ENCODE assay signal across 8 cellular contexts in the genomic region with DNA sequence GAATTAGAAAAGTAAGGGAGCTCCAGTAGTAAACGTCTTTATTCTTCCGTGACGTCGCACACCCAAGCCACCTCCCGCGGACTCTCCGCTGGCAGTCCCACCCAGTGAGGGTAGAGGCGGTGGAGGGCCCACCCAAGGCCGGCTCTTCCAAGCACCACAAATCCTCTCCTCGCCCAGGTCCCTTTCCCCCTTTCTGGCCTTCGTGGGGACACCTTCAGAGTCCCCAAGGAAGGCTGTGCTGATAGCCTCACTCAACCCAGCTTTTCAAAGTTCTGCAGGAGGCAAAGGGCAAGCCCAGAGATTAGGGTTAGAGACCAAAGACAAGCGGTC. TPM values are rescaled to one million over a fixed set of nuclear protein-coding genes. Genes with fewer than 3 reads are reported as not detected.
DNase-seq lines count a peak whose midpoint lies in the region; ATAC-seq and TF ChIP-seq lines count a peak whose summit lies in the region.

No MANE protein-coding gene starts in this region.

- H3K4me1 Mint-ChIP-seq in natural killer cell: peaks cover 18 to 32% of the 10 kb centered on the region in 2 donors

- H3K27ac Mint-ChIP-seq in natural killer cell: peak overlapping the region; percentile 94 to 96

- H3K9ac ChIP-seq in Karpas-422 (ENCODE audit: low read length): peak overlapping the region; percentile 94

- H4K20me1 ChIP-seq in Karpas-422 (ENCODE audit: insufficient read depth, low read depth, low read length): peaks cover 6% of the 10 kb centered on the region; the same call in 1 of the 2 replicates

- H3K36me3 Mint-ChIP-seq in natural killer cell: peaks cover 8% of the 10 kb centered on the region

- H3K4me2 ChIP-seq in Karpas-422 (ENCODE audit: low read depth, low read length, poor library complexity, severe bottlenecking): peak overlapping the region; percentile 84

- no peak for DNase-seq in AG09309 (ENCODE audit: low read depth)
- no peak for DNase-seq in Karpas-422
- peak; percentile 5 for DNase-seq in effector CD4-positive, alpha-beta T cell
- DNase-seq in natural killer cell: no peak
- DNase-seq in superior temporal gyrus (ENCODE audit: extremely low spot score): no peak
- no peak for DNase-seq in GM10266 (ENCODE audit: extremely low spot score)
- no peak for DNase-seq in kidney glomerular epithelial cell (lab: John Stamatoyannopoulos, UW)

- peak; percentile 14 for ATAC-seq in GM21529 (IDR thresholded peaks at IDR 0.05; ENCODE audit: unreplicated experiment)
- peak; percentile 46 to 49 (median 47) for ATAC-seq in natural killer cell

- peaks cover 22% of the 10 kb centered on the region for H3K79me2 ChIP-seq in Karpas-422 (ENCODE audit: low read length)

- H3K27ac ChIP-seq in Karpas-422 (ENCODE audit: low read length): peak overlapping the region; percentile 15; the same call in 1 of the 2 replicates

- H3K9me3 ChIP-seq in Karpas-422 (ENCODE audit: low read length): no peaks in the 10 kb centered on the region

- peaks cover 16% of the 10 kb centered on the region for H3K36me3 ChIP-seq in Karpas-422 (ENCODE audit: insufficient read depth, low read length)

- peak overlapping the region; percentile 94 for H3K4me3 Mint-ChIP-seq in natural killer cell

- peak overlapping the region; percentile 96 for H3K4me3 ChIP-seq in AG09309 (ENCODE audit: control insufficient read depth, low read depth, low read length)
- peak overlapping the region; percentile 94 for H3K4me3 ChIP-seq in Karpas-422 (ENCODE audit: low read length)

- intact Hi-C loops in natural killer cell (cut with micrococcal nuclease): loop anchor here (1.0 kb wide), 1 partner anchor 25 kb away; no protein-coding TSS in a partner anchor

- H3K9me2 ChIP-seq in Karpas-422 (replicated peaks; ENCODE audit: insufficient read depth, low read length): no peaks in the 10 kb centered on the region

- peaks cover 20% of the 10 kb centered on the region for H3K4me1 ChIP-seq in Karpas-422 (ENCODE audit: low read length)

- no peaks in the 10 kb centered on the region for H3K9me3 Mint-ChIP-seq in natural killer cell

- TF ChIP-seq CTCF in AG09309 (IDR thresholded peaks at IDR 0.05; ENCODE audit: control insufficient read depth, insufficient read depth, low read depth, low read length, missing control alignments): no peak
- TF ChIP-seq CTCF in natural killer cell (IDR thresholded peaks at IDR 0.05): no peak
- TF ChIP-seq CTCF in GM10266 (IDR thresholded peaks at IDR 0.05; ENCODE audit: control insufficient read depth, insufficient read depth, low read depth, missing control alignments): no peak

- H3K27me3 ChIP-seq in Karpas-422 (ENCODE audit: low read length): no peaks in the 10 kb centered on the region

- H2AFZ ChIP-seq in Karpas-422 (ENCODE audit: low read length): no peak overlapping the region; the same call in 1 of the 2 replicates

- H3K27me3 Mint-ChIP-seq in natural killer cell (ENCODE audit: low read depth in 2 of 2): no peaks in the 10 kb centered on the region

RNA-seq across cellular contexts. Expression of gene GPN2, which starts 0.3 kb away (rescaled TPM):
- total RNA-seq in Karpas-422 (2014; rRNA removed; shearing (Covaris generic); ENCODE audit: low replicate concordance): 32.6 and 33.3 TPM in 2 replicates
- 10 to 100 TPM; 32.4 to 42.6 (median 37.9) TPM for total RNA-seq in natural killer cell

RNA-seq across cellular contexts. Expression of gene GPATCH3, which starts 9.8 kb away (rescaled TPM):
- 5.6 and 10.1 TPM in 2 replicates for total RNA-seq in Karpas-422 (2014; rRNA removed; shearing (Covaris generic); ENCODE audit: low replicate concordance)
- 10 to 100 TPM; 25.5 to 41.3 (median 34.6) TPM for total RNA-seq in natural killer cell

RNA-seq across cellular contexts. Expression of gene NR0B2, which starts 23.3 kb away (rescaled TPM):
- total RNA-seq in Karpas-422 (2014; rRNA removed; shearing (Covaris generic); ENCODE audit: low replicate concordance): not detected in 2 replicates
- not detected for total RNA-seq in natural killer cell

RNA-seq across cellular contexts. Expression of gene SFN, which starts 27.5 kb away (rescaled TPM):
- 0.47 and 1.0 TPM in 2 replicates for total RNA-seq in Karpas-422 (2014; rRNA removed; shearing (Covaris generic); ENCODE audit: low replicate concordance)
- 1 to 10 TPM in 1 of 3 donors, under 1 TPM in 1, not detected in 1; 0.66 to 1.3 TPM for total RNA-seq in natural killer cell

RNA-seq across cellular contexts. Expression of gene NUDC, which starts 31.1 kb away (rescaled TPM):
- 28.1 and 76.6 TPM in 2 replicates for total RNA-seq in Karpas-422 (2014; rRNA removed; shearing (Covaris generic); ENCODE audit: low replicate concordance)
- total RNA-seq in natural killer cell: 10 to 100 TPM; 43.6 to 46.6 (median 43.7) TPM
